In genomic region chr2:71130325-71131260, GRCh38 we compare ENCODE assay signal across 1 cellular context.
TF ChIP-seq lines count a peak whose summit lies in the region.

MPHOSPH10 (plus strand) TSS chr2:71130634; CDS start chr2:71130666, 32 bp downstream.

TF ChIP-seq in HepG2, 621 proteins besides CTCF, POLR2A, EP300 and RAD21 (continued from another document and continues in another):
- peak; percentile 91 for TF ChIP-seq MEIS2 (CRISPR knock-in tag; IDR thresholded peaks at IDR 0.05)
- peak; percentile 56 for TF ChIP-seq ZNF607 (CRISPR knock-in tag; IDR thresholded peaks at IDR 0.05; ENCODE audit: borderline replicate concordance)
- peak; percentile 96 for TF ChIP-seq ZNF788 (CRISPR knock-in tag; IDR thresholded peaks at IDR 0.05; ENCODE audit: borderline replicate concordance)
- TF ChIP-seq ZNF615 (CRISPR knock-in tag; IDR thresholded peaks at IDR 0.05; ENCODE audit: borderline replicate concordance), result 0 out of 2 replicates have a peak, but pooled peaks have one; percentile 31
- TF ChIP-seq MXD4 (CRISPR knock-in tag; IDR thresholded peaks at IDR 0.05), result peak; percentile 95
- peak; percentile 34; the same call in 1 of the 2 replicates for TF ChIP-seq MEIS1 (CRISPR knock-in tag; IDR thresholded peaks at IDR 0.05; ENCODE audit: borderline replicate concordance)
- TF ChIP-seq HDAC6 (IDR thresholded peaks at IDR 0.05; ENCODE audit: low read depth, low read length), result no peak; the same call in 1 of the 2 replicates
- peak; percentile 96 for TF ChIP-seq SRSF1 (optimal IDR thresholded peaks at IDR 0.05; ENCODE audit: low read depth, low read length)
- peak; percentile 81 for TF ChIP-seq SALL1 (CRISPR knock-in tag; IDR thresholded peaks at IDR 0.05)
- no peak for TF ChIP-seq GPBP1L1 (CRISPR knock-in tag; IDR thresholded peaks at IDR 0.05)
- TF ChIP-seq ZNF549 (CRISPR knock-in tag; IDR thresholded peaks at IDR 0.05), result peak; percentile 46; the same call in 1 of the 2 replicates
- TF ChIP-seq PTBP1 (IDR thresholded peaks at IDR 0.05; ENCODE audit: low read depth, low read length, poor library complexity, severe bottlenecking), result no peak
- no peak for TF ChIP-seq ARNT (IDR thresholded peaks at IDR 0.05)
- peak; percentile 98; the same call in 1 of the 2 replicates for TF ChIP-seq ZNF891 (CRISPR knock-in tag; IDR thresholded peaks at IDR 0.05)
- peak; percentile 93 for TF ChIP-seq ZNF776 (CRISPR knock-in tag; IDR thresholded peaks at IDR 0.05)
- TF ChIP-seq NFRKB (IDR thresholded peaks at IDR 0.05), result no peak
- peak; percentile 83; the same call in 1 of the 2 replicates for TF ChIP-seq ISX (CRISPR knock-in tag; conservative IDR thresholded peaks at IDR 0.05)
- TF ChIP-seq MAF1 (CRISPR knock-in tag; IDR thresholded peaks at IDR 0.05; ENCODE audit: borderline replicate concordance), result peak; percentile 65; the same call in 1 of the 2 replicates
- TF ChIP-seq NFYC (CRISPR knock-in tag; IDR thresholded peaks at IDR 0.05), result peak; percentile 58; the same call in 1 of the 2 replicates
- TF ChIP-seq ZNF20 (CRISPR knock-in tag; IDR thresholded peaks at IDR 0.05), result 0 out of 2 replicates have a peak, but pooled peaks have one; percentile 77
- TF ChIP-seq SOX5 (CRISPR knock-in tag; IDR thresholded peaks at IDR 0.05; ENCODE audit: borderline replicate concordance), result peak; percentile 54; the same call in 1 of the 2 replicates
- TF ChIP-seq ATF4 (CRISPR knock-in tag; IDR thresholded peaks at IDR 0.05), result peak in 1 of 2 experiments; percentile 75; a peak in 3 of 4 replicates
- no peak for TF ChIP-seq GLMP (CRISPR knock-in tag; IDR thresholded peaks at IDR 0.05; ENCODE audit: borderline replicate concordance)
- peak; percentile 93 for TF ChIP-seq NAIF1 (CRISPR knock-in tag; IDR thresholded peaks at IDR 0.05; ENCODE audit: borderline replicate concordance)
- peak; percentile 86; the same call in 1 of the 2 replicates for TF ChIP-seq HES4 (CRISPR knock-in tag; IDR thresholded peaks at IDR 0.05; ENCODE audit: borderline replicate concordance)
- TF ChIP-seq NFIB (CRISPR knock-in tag; IDR thresholded peaks at IDR 0.05; ENCODE audit: borderline replicate concordance), result no peak
- 0 out of 2 replicates have a peak, but pooled peaks have one; percentile 34 for TF ChIP-seq HNF1A (IDR thresholded peaks at IDR 0.05; ENCODE audit: low read depth)
- TF ChIP-seq HNF1A (CRISPR knock-in tag; IDR thresholded peaks at IDR 0.05; ENCODE audit: borderline replicate concordance), result peak; percentile 53
- TF ChIP-seq SP4 (CRISPR knock-in tag; IDR thresholded peaks at IDR 0.05), result peak; percentile 87
- TF ChIP-seq ZNF605 (CRISPR knock-in tag; IDR thresholded peaks at IDR 0.05), result peak; percentile 67; the same call in 1 of the 2 replicates
- TF ChIP-seq NR2C2 (CRISPR knock-in tag; IDR thresholded peaks at IDR 0.05; ENCODE audit: borderline replicate concordance), result peak; percentile 96
- TF ChIP-seq ZBTB25 (CRISPR knock-in tag; IDR thresholded peaks at IDR 0.05), result peak; percentile 87
- 0 out of 2 replicates have a peak, but pooled peaks have one; percentile 88 for TF ChIP-seq ETS1 (CRISPR knock-in tag; IDR thresholded peaks at IDR 0.05)
- no peak; the same call in 1 of the 2 replicates for TF ChIP-seq SSRP1 (CRISPR knock-in tag; IDR thresholded peaks at IDR 0.05)
- peak; percentile 83 for TF ChIP-seq NR0B2 (CRISPR knock-in tag; IDR thresholded peaks at IDR 0.05)
- TF ChIP-seq NFE2L1 (CRISPR knock-in tag; IDR thresholded peaks at IDR 0.05; ENCODE audit: borderline replicate concordance), result peak; percentile 93
- TF ChIP-seq CREB1 (IDR thresholded peaks at IDR 0.05), result peak; percentile 59
- peak; percentile 41; the same call in 1 of the 2 replicates for TF ChIP-seq CREB1 (CRISPR knock-in tag; IDR thresholded peaks at IDR 0.05)
- TF ChIP-seq SAP130 (CRISPR knock-in tag; IDR thresholded peaks at IDR 0.05; ENCODE audit: low read depth), result peak; percentile 91
- TF ChIP-seq EED (CRISPR knock-in tag; IDR thresholded peaks at IDR 0.05), result peak; percentile 99
- TF ChIP-seq ZNF136 (CRISPR knock-in tag; IDR thresholded peaks at IDR 0.05; ENCODE audit: low read depth), result peak; percentile 96
- peak; percentile 99 for TF ChIP-seq YEATS4 (CRISPR knock-in tag; IDR thresholded peaks at IDR 0.05; ENCODE audit: borderline replicate concordance)
- TF ChIP-seq ZNF230 (CRISPR knock-in tag; IDR thresholded peaks at IDR 0.05), result no peak; the same call in 1 of the 2 replicates
- TF ChIP-seq BCL3 (CRISPR knock-in tag; IDR thresholded peaks at IDR 0.05), result peak; percentile 95
- TF ChIP-seq ZNF225 (CRISPR knock-in tag; IDR thresholded peaks at IDR 0.05), result peak; percentile 75
- peak; percentile 65 for TF ChIP-seq ETV5 (CRISPR knock-in tag; IDR thresholded peaks at IDR 0.05; ENCODE audit: borderline replicate concordance)
- peak; percentile 85 for TF ChIP-seq POGZ (CRISPR knock-in tag; IDR thresholded peaks at IDR 0.05)
- no peak for TF ChIP-seq RCOR2 (CRISPR knock-in tag; IDR thresholded peaks at IDR 0.05)
- no peak for TF ChIP-seq E2F1 (CRISPR knock-in tag; IDR thresholded peaks at IDR 0.05)
- TF ChIP-seq ZNF710 (CRISPR knock-in tag; IDR thresholded peaks at IDR 0.05; ENCODE audit: borderline replicate concordance), result peak; percentile 40; the same call in 1 of the 2 replicates
- no peak for TF ChIP-seq ZNF780A (CRISPR knock-in tag; IDR thresholded peaks at IDR 0.05)
- TF ChIP-seq MYPOP (CRISPR knock-in tag; IDR thresholded peaks at IDR 0.05), result peak; percentile 96; the same call in 1 of the 2 replicates
- no peak for TF ChIP-seq RAD51 (IDR thresholded peaks at IDR 0.05; ENCODE audit: borderline replicate concordance)
